Comparison of ENCODE assay signal across 11 cellular contexts in genomic region chr10:99394761-99395386, GRCh38. TPM values are rescaled to one million over a fixed set of nuclear protein-coding genes. Genes with fewer than 3 reads are reported as not detected.
A peak's percentile ranks its signal among the peaks of the same experiment; 100 is the strongest.
DNase-seq lines count a peak whose midpoint lies in the region; ATAC-seq lines count a peak whose summit lies in the region.
"Had no signal": no experiment of that assay in that cellular context is flagged by ENCODE, and none has a peak within 500 bp of the region (broad histone marks: within the 10 kb centered on the region; RNA-seq: fewer than 3 reads in every experiment).

No MANE protein-coding gene starts in this region.

- DNase-seq in DMS 273 (lab: John Stamatoyannopoulos, UW; ENCODE audit: unreplicated experiment) = peak; percentile 23
- no peak for DNase-seq in DMS 273 treated with DMSO at 0.1 percent for 48 hours (lab: John Stamatoyannopoulos, UW)
- DNase-seq in NCI-H226 = peak; percentile 7
- peak; percentile 9 for DNase-seq in cerebellum (ENCODE audit: low spot score)
- peak in 2 of 49 donors; percentile 3 to 12 for DNase-seq in substantia nigra (lab: John Stamatoyannopoulos, UW)
- DNase-seq in NK-92 (lab: John Stamatoyannopoulos, UW; ENCODE audit: unreplicated experiment) = no peak
- DNase-seq: activated T-cell treated with anti-CD3 and anti-CD28 coated beads, Interleukin-2, amount 50 U/mL, for 72 hours; H9 had no signal

- peak overlapping the region; percentile 32 for H3K27ac ChIP-seq in substantia nigra (ENCODE audit: low read depth, low read length, poor library complexity, severe bottlenecking)
- H3K27ac ChIP-seq: SK-N-MC had no signal

- ATAC-seq in HG03175 (IDR thresholded peaks at IDR 0.05; ENCODE audit: unreplicated experiment) = no peak
- no peak for ATAC-seq in GM18870 (IDR thresholded peaks at IDR 0.05; ENCODE audit: unreplicated experiment)
- ATAC-seq: activated T-cell treated with anti-CD3 and anti-CD28 coated beads, Interleukin-2, amount 50 U/mL, for 72 hours had no signal

RNA-seq across cellular contexts. Expression of gene GOT1, which starts 35.5 kb away (rescaled TPM):
- 23.4 TPM for total RNA-seq in cerebellum

Comparison
In these comparisons a context has a peak if more than half of its experiments do, and no peak if none do; other contexts are left out.
1. DNase-seq: peak in DMS 273 (single experiment), NCI-H226 (single experiment) and cerebellum (single experiment); none in DMS 273 treated with DMSO at 0.1 percent for 48 hours (single experiment) and NK-92 (single experiment).